1 cellular context compared by ENCODE assay signal in the genomic region with DNA sequence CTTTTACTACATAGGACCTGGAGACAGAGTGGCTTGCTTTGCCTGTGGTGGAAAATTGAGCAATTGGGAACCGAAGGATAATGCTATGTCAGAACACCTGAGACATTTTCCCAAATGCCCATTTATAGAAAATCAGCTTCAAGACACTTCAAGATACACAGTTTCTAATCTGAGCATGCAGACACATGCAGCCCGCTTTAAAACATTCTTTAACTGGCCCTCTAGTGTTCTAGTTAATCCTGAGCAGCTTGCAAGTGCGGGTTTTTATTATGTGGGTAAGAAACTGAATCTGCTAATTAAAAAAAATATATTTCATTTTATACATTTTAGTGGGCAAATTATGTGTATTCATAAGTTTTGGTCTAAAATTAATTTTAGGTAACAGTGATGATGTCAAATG.
TF ChIP-seq lines count a peak whose summit lies in the region.

No MANE protein-coding gene starts in this region.

TF ChIP-seq in A549, 52 proteins besides CTCF, POLR2A, EP300 and RAD21 (continued from another document):
- TF ChIP-seq, protein P1, sequence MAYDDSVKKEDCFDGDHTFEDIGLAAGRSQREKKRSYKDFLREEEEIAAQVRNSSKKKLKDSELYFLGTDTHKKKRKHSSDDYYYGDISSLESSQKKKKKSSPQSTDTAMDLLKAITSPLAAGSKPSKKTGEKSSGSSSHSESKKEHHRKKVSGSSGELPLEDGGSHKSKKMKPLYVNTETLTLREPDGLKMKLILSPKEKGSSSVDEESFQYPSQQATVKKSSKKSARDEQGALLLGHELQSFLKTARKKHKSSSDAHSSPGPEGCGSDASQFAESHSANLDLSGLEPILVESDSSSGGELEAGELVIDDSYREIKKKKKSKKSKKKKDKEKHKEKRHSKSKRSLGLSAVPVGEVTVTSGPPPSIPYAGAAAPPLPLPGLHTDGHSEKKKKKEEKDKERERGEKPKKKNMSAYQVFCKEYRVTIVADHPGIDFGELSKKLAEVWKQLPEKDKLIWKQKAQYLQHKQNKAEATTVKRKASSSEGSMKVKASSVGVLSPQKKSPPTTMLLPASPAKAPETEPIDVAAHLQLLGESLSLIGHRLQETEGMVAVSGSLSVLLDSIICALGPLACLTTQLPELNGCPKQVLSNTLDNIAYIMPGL (CRISPR knock-in tag; IDR thresholded peaks at IDR 0.05; ENCODE audit: borderline replicate concordance): no peak
- no peak for TF ChIP-seq ZC3H11A (IDR thresholded peaks at IDR 0.05)
- no peak for TF ChIP-seq HOXA7 (CRISPR knock-in tag; IDR thresholded peaks at IDR 0.05)
- TF ChIP-seq CBX2 (IDR thresholded peaks at IDR 0.05; ENCODE audit: borderline replicate concordance, low read depth): no peak
- no peak for TF ChIP-seq EHF (CRISPR knock-in tag; IDR thresholded peaks at IDR 0.05)
- TF ChIP-seq, protein P2, sequence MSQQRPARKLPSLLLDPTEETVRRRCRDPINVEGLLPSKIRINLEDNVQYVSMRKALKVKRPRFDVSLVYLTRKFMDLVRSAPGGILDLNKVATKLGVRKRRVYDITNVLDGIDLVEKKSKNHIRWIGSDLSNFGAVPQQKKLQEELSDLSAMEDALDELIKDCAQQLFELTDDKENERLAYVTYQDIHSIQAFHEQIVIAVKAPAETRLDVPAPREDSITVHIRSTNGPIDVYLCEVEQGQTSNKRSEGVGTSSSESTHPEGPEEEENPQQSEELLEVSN (IDR thresholded peaks at IDR 0.05; ENCODE audit: borderline replicate concordance, low read depth): no peak
- no peak for TF ChIP-seq MYC (IDR thresholded peaks at IDR 0.05; ENCODE audit: borderline replicate concordance, low read length)
- TF ChIP-seq POLR2AphosphoS2 (conservative IDR thresholded peaks at IDR 0.05; ENCODE audit: low read length): no peak
- no peak for TF ChIP-seq CHD2 (IDR thresholded peaks at IDR 0.05; ENCODE audit: low read length, partially characterized antibody)
- TF ChIP-seq NR3C1 (IDR thresholded peaks at IDR 0.05): no peak
- no peak for TF ChIP-seq ZNF302 (CRISPR knock-in tag; IDR thresholded peaks at IDR 0.05)
- no peak for TF ChIP-seq ZFP36 (IDR thresholded peaks at IDR 0.05; ENCODE audit: borderline replicate concordance, partially characterized antibody)
- TF ChIP-seq, protein P3, sequence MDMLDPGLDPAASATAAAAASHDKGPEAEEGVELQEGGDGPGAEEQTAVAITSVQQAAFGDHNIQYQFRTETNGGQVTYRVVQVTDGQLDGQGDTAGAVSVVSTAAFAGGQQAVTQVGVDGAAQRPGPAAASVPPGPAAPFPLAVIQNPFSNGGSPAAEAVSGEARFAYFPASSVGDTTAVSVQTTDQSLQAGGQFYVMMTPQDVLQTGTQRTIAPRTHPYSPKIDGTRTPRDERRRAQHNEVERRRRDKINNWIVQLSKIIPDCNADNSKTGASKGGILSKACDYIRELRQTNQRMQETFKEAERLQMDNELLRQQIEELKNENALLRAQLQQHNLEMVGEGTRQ (IDR thresholded peaks at IDR 0.05): no peak
- no peak for TF ChIP-seq BCL3 (IDR thresholded peaks at IDR 0.05)
- TF ChIP-seq HEYL (CRISPR knock-in tag; IDR thresholded peaks at IDR 0.05): no peak
- no peak for TF ChIP-seq REST (IDR thresholded peaks at IDR 0.05)
- no peak for TF ChIP-seq KDM1A (IDR thresholded peaks at IDR 0.05; ENCODE audit: low read depth)
- no peak for TF ChIP-seq GATA3 (IDR thresholded peaks at IDR 0.05; ENCODE audit: borderline replicate concordance)
